In the genomic region with DNA sequence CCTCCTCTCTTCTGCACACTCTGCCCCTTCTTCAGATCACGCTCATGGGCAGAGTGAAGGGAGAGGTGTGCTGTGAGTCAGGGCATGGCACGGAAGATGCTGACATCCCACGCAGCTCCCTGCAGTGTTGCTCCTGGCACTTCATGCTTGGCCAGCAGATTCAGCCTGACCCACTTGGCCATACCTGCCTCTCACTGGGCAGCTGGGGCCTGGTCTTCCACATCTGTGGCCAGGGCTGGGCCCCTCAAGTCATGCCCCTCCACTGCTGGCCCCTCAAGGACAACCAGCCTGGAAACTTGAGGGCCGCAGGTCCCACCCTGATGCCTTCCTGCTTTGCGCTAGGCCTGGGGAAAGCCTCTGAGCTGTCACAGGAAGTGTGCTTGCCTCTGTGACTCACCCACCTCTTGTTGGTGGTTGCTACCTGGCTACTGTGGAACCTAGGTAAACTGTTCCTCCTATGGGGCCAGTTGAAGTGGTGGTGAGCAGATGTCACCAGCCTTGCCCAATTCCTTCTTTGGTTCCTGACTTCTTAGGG, we compare ENCODE assay signal across 11 cellular contexts. TPM values are rescaled to one million over a fixed set of nuclear protein-coding genes. Genes with fewer than 3 reads are reported as not detected.
DNase-seq lines count a peak whose midpoint lies in the region; ATAC-seq, FAIRE-seq and TF ChIP-seq lines count a peak whose summit lies in the region.
"Had no signal": no experiment of that assay in that cellular context is flagged by ENCODE, and none has a peak within 500 bp of the region (broad histone marks: within the 10 kb centered on the region; RNA-seq: fewer than 3 reads in every experiment).

No MANE protein-coding gene starts in this region.

- H3K27me3 ChIP-seq in pancreas (no peaks in the 10 kb centered on the region), adrenal gland (no peaks in the 10 kb centered on the region)

- H3K9me3 ChIP-seq in pancreas (no peaks in the 10 kb centered on the region), adrenal gland (replicated peaks in 1 of 3) (no peaks in the 10 kb centered on the region)

- no peak for TF ChIP-seq CTCF in pancreas (IDR thresholded peaks at IDR 0.05)
- no peak for TF ChIP-seq CTCF in type B pancreatic cell (conservative IDR thresholded peaks at IDR 0.05)
- TF ChIP-seq CTCF in adrenal gland (IDR thresholded peaks at IDR 0.05): no peak

- TF ChIP-seq POLR2A in adrenal gland (IDR thresholded peaks at IDR 0.05): no peak

- no peaks in the 10 kb centered on the region for H3K36me3 Mint-ChIP-seq in activated naive CD4-positive, alpha-beta T cell treated with anti-CD3 and anti-CD28 coated beads, Interleukin-2, amount 10 ng/mL, durations not matched to agents 7 days and 5 days
- H3K36me3 Mint-ChIP-seq in type B pancreatic cell: no peaks in the 10 kb centered on the region

- H3K4me1 ChIP-seq in pancreas: no peaks in the 10 kb centered on the region
- no peaks in the 10 kb centered on the region for H3K4me1 ChIP-seq in adrenal gland (replicated peaks in 1 of 2)

- DNase-seq in NCI-H2029 (lab: John Stamatoyannopoulos, UW) (peak; percentile 42), NCI-H2029 treated with DMSO at 0.1 percent for 48 hours (lab: John Stamatoyannopoulos, UW) (no peak), pancreas (peak in 1 of 6 donors; percentile 30), type B pancreatic cell (ENCODE audit: extremely low spot score, unreplicated experiment) (peak; percentile 65), adrenal gland (no peak), NCI-H526 (lab: John Stamatoyannopoulos, UW) (no peak)
- DNase-seq in activated naive CD4-positive, alpha-beta T cell treated with anti-CD3 and anti-CD28 coated beads, Interleukin-2, amount 10 ng/mL, durations not matched to agents 7 days and 5 days: peak; percentile 75
- DNase-seq: right cardiac atrium had no signal

- no peak for FAIRE-seq in pancreas (lab: Jason Lieb, UNC)
- FAIRE-seq: A204.1, frontal cortex had no signal

- H3K4me3 Mint-ChIP-seq in activated naive CD4-positive, alpha-beta T cell treated with anti-CD3 and anti-CD28 coated beads, Interleukin-2, amount 10 ng/mL, durations not matched to agents 7 days and 5 days: no peak overlapping the region
- H3K4me3 Mint-ChIP-seq in type B pancreatic cell: no peak overlapping the region

- H3K4me1 Mint-ChIP-seq in activated naive CD4-positive, alpha-beta T cell treated with anti-CD3 and anti-CD28 coated beads, Interleukin-2, amount 10 ng/mL, durations not matched to agents 7 days and 5 days: peaks cover 20% of the 10 kb centered on the region
- H3K4me1 Mint-ChIP-seq in type B pancreatic cell (ENCODE audit: unreplicated experiment): peaks cover 12% of the 10 kb centered on the region

- ATAC-seq in pancreas (peak in 3 of 4 donors; percentile 28 to 56 (median 39)), HG02870 (IDR thresholded peaks at IDR 0.05; ENCODE audit: unreplicated experiment) (no peak)
- ATAC-seq: right cardiac atrium had no signal

- H3K9me3 Mint-ChIP-seq in activated naive CD4-positive, alpha-beta T cell treated with anti-CD3 and anti-CD28 coated beads, Interleukin-2, amount 10 ng/mL, durations not matched to agents 7 days and 5 days: no peaks in the 10 kb centered on the region
- H3K9me3 Mint-ChIP-seq in type B pancreatic cell: no peaks in the 10 kb centered on the region

- H3K27me3 Mint-ChIP-seq in activated naive CD4-positive, alpha-beta T cell treated with anti-CD3 and anti-CD28 coated beads, Interleukin-2, amount 10 ng/mL, durations not matched to agents 7 days and 5 days: no peaks in the 10 kb centered on the region
- H3K27me3 Mint-ChIP-seq in type B pancreatic cell: no peaks in the 10 kb centered on the region

- intact Hi-C loops in pancreas (cut with DNase I): no loop called here
- intact Hi-C loops in adrenal gland (cut with DNase I): no loop called here

- H3K4me3 ChIP-seq in pancreas: no peak overlapping the region
- no peak overlapping the region for H3K4me3 ChIP-seq in adrenal gland

- CTCF ChIA-PET in activated naive CD4-positive, alpha-beta T cell treated with anti-CD3 and anti-CD28 coated beads, Interleukin-2, amount 10 ng/mL, durations not matched to agents 7 days and 5 days (lab: Charles Lee): interaction anchor here (1.5 kb wide), 1 partner anchor 63 kb away, joined by 4 read pairs; no protein-coding TSS in a partner anchor

- WGBS in pancreas, 2 donors: 86 to 91% methylated on average over 5 of the region's 5 CpGs
- 88 to 90% (median 89%) methylated on average over 3 to 5 of the region's 5 CpGs for WGBS in adrenal gland, 4 donors

- H3K27ac Mint-ChIP-seq in activated naive CD4-positive, alpha-beta T cell treated with anti-CD3 and anti-CD28 coated beads, Interleukin-2, amount 10 ng/mL, durations not matched to agents 7 days and 5 days: peak overlapping the region; percentile 84
- peak overlapping the region; percentile 37 for H3K27ac Mint-ChIP-seq in type B pancreatic cell

- no peaks in the 10 kb centered on the region for H3K36me3 ChIP-seq in pancreas
- H3K36me3 ChIP-seq in adrenal gland (replicated peaks in 1 of 2): no peaks in the 10 kb centered on the region

- no peak overlapping the region for H3K27ac ChIP-seq in pancreas
- H3K27ac ChIP-seq in adrenal gland: no peak overlapping the region

RNA-seq across cellular contexts. Expression of a gene that starts 48.7 kb away (rescaled TPM):
- total RNA-seq in pancreas (1 to 10 TPM in 3 of 6 donors, under 1 TPM in 3; 0.56 to 1.2 (median 0.85) TPM), type B pancreatic cell (ENCODE audit: low replicate concordance) (3.9 and 4.0 TPM in 2 replicates), adrenal gland (1 to 10 TPM in 7 of 8 donors, under 1 TPM in 1; 0.72 to 4.6 (median 1.7) TPM)
- polyA plus RNA-seq in pancreas (1 to 10 TPM in 1 of 2 donors, under 1 TPM in 1; 0.89 to 1.6 TPM), adrenal gland (1 to 10 TPM in 2 of 3 donors, under 1 TPM in 1; 0.27 to 3.9 (median 1.3) TPM)

Comparison
In these comparisons a context has a peak if more than half of its experiments do, and no peak if none do; other contexts are left out.
1. DNase-seq: peak in NCI-H2029 (single experiment), activated naive CD4-positive, alpha-beta T cell treated with anti-CD3 and anti-CD28 coated beads, Interleukin-2, amount 10 ng/mL, durations not matched to agents 7 days and 5 days (single experiment) and type B pancreatic cell (single experiment); none in NCI-H2029 treated with DMSO at 0.1 percent for 48 hours (single experiment), adrenal gland (0 of 7) and NCI-H526 (0 of 2).